Comparison of ENCODE assay signal across 36 cellular contexts in genomic region chr4:91631335-91631734, GRCh38.
"Had no signal": no experiment of that assay in that cellular context is flagged by ENCODE, and none has a peak within 500 bp of the region (broad histone marks: within the 10 kb centered on the region; RNA-seq: fewer than 3 reads in every experiment).

No MANE protein-coding gene starts in this region.

- H3K27ac Mint-ChIP-seq: activated CD4-positive, alpha-beta memory T cell treated with anti-CD3 and anti-CD28 coated beads for 36 hours; activated CD4-positive, alpha-beta T cell treated with anti-CD3 and anti-CD28 coated beads for 36 hours; activated CD8-positive, alpha-beta T cell treated with anti-CD3 and anti-CD28 coated beads for 36 hours; activated naive CD4-positive, alpha-beta T cell treated with anti-CD3 and anti-CD28 coated beads for 36 hours; activated naive CD4-positive, alpha-beta T cell treated with anti-CD3 and anti-CD28 coated beads, Interleukin-2, amount 50 U/mL, for 72 hours; activated naive CD8-positive, alpha-beta T cell treated with anti-CD3 and anti-CD28 coated beads for 36 hours; activated T-cell treated with anti-CD3 and anti-CD28 coated beads, Interleukin-2, amount 50 U/mL, for 72 hours; activated T-helper 1 cell treated with anti-CD3 and anti-CD28 coated beads, Interleukin-12 subunit alpha, Interleukin-12 subunit beta, Interleukin-2, Interleukin-4 antibody, amounts not matched to agents 30 ng/mL and 10 ng/mL and 1 ng/mL, durations not matched to agents 14 hours and 24 hours and 36 hours; activated T-helper 17 cell treated with anti-CD3 and anti-CD28 coated beads, Interleukin-2, amount 50 U/mL, for 72 hours; T-helper 1 cell treated with Interleukin-12 subunit alpha and Interleukin-12 subunit beta and Interleukin-4 antibody, amounts not matched to agents 30 μg/mL and 1 μg/mL, for 36 hours; T-helper 2 cell treated with Interferon-gamma antibody and Interleukin-4, amounts not matched to agents 5 μg/mL and 100 μg/mL, for 36 hours had no signal

- DNase-seq: activated CD4-positive, alpha-beta memory T cell treated with anti-CD3 and anti-CD28 coated beads for 36 hours; activated CD4-positive, alpha-beta T cell treated with anti-CD3 and anti-CD28 coated beads for 1 hour; activated CD4-positive, alpha-beta T cell treated with anti-CD3 and anti-CD28 coated beads for 36 hours; activated CD4-positive, alpha-beta T cell treated with anti-CD3 and anti-CD28 coated beads for 48 hours; activated CD4-positive, alpha-beta T cell treated with anti-CD3 and anti-CD28 coated beads, Interleukin-2, amount 50 U/mL, for 1 hour; activated CD4-positive, alpha-beta T cell treated with anti-CD3 and anti-CD28 coated beads, Interleukin-2, amount 50 U/mL, for 4 hours; activated CD4-positive, CD25-positive, alpha-beta regulatory T cell; activated CD8-positive, alpha-beta memory T cell treated with anti-CD3 and anti-CD28 coated beads, Interleukin-2, amount 50 U/mL, for 4 hours; activated CD8-positive, alpha-beta T cell treated with anti-CD3 and anti-CD28 coated beads for 36 hours; activated effector memory CD4-positive, alpha-beta T cell treated with anti-CD3 and anti-CD28 coated beads, Interleukin-2, amount 50 U/mL, for 16 hours; activated gamma-delta T cell treated with Interleukin-2 at 50 U/mL for 16 hours; activated naive CD4-positive, alpha-beta T cell; activated naive CD4-positive, alpha-beta T cell treated with anti-CD3 and anti-CD28 coated beads for 36 hours; activated naive CD4-positive, alpha-beta T cell treated with anti-CD3 and anti-CD28 coated beads, Interleukin-2, amount 50 U/mL, for 16 hours; activated naive CD8-positive, alpha-beta T cell treated with anti-CD3 and anti-CD28 coated beads for 36 hours; activated T-cell treated with anti-CD3 and anti-CD28 coated beads for 4 hours; activated T-cell treated with anti-CD3 and anti-CD28 coated beads, Interleukin-2, amount 50 U/mL, for 1 hour; activated T-cell treated with anti-CD3 and anti-CD28 coated beads, Interleukin-2, amount 50 U/mL, for 4 hours; activated T-cell treated with anti-CD3 and anti-CD28 coated beads, Interleukin-2, amount 50 U/mL, for 72 hours; adrenal gland; amniotic stem cell; aorta; body of pancreas; brain microvascular endothelial cell; central memory CD4-positive, alpha-beta T cell; T-helper 1 cell; T-helper 2 cell; T-helper 9 cell had no signal

- H3K36me3 ChIP-seq: adrenal gland, brain microvascular endothelial cell, breast epithelium had no signal

- H3K9me3 ChIP-seq: adrenal gland, body of pancreas had no signal

- H3K4me1 ChIP-seq: adrenal gland, body of pancreas, breast epithelium had no signal

- H3K4me1 Mint-ChIP-seq: activated CD4-positive, alpha-beta T cell treated with anti-CD3 and anti-CD28 coated beads for 36 hours; activated naive CD8-positive, alpha-beta T cell treated with anti-CD3 and anti-CD28 coated beads for 36 hours; activated T-helper 17 cell treated with anti-CD3 and anti-CD28 coated beads, Interleukin-2, amount 50 U/mL, for 72 hours had no signal

- H3K36me3 Mint-ChIP-seq: activated CD4-positive, alpha-beta memory T cell treated with anti-CD3 and anti-CD28 coated beads for 36 hours had no signal

- ATAC-seq: activated CD4-positive, alpha-beta T cell treated with anti-CD3 and anti-CD28 coated beads for 36 hours; activated CD4-positive, CD25-positive, alpha-beta regulatory T cell treated with anti-CD3 and anti-CD28 coated beads, Interleukin-2, amount 50 U/mL, for 24 hours; activated CD8-positive, alpha-beta T cell treated with anti-CD3 and anti-CD28 coated beads for 36 hours; activated naive CD4-positive, alpha-beta T cell treated with anti-CD3 and anti-CD28 coated beads, Interleukin-2, amount 50 U/mL, for 72 hours; activated T-cell treated with anti-CD3 and anti-CD28 coated beads, Interleukin-2, amount 50 U/mL, for 4 hours; activated T-cell treated with anti-CD3 and anti-CD28 coated beads, Interleukin-2, amount 50 U/mL, for 72 hours; activated T-helper 17 cell treated with anti-CD3 and anti-CD28 coated beads, Interleukin-2, amount 50 U/mL, for 72 hours; body of pancreas had no signal

- H3K4me3 Mint-ChIP-seq: activated CD4-positive, alpha-beta memory T cell treated with anti-CD3 and anti-CD28 coated beads for 36 hours; activated CD4-positive, alpha-beta T cell treated with anti-CD3 and anti-CD28 coated beads for 36 hours; activated CD8-positive, alpha-beta T cell treated with anti-CD3 and anti-CD28 coated beads for 36 hours; activated naive CD4-positive, alpha-beta T cell treated with anti-CD3 and anti-CD28 coated beads for 36 hours; activated naive CD8-positive, alpha-beta T cell treated with anti-CD3 and anti-CD28 coated beads for 36 hours; activated T-cell treated with anti-CD3 and anti-CD28 coated beads, Interleukin-2, amount 50 U/mL, for 4 hours; activated T-cell treated with anti-CD3 and anti-CD28 coated beads, Interleukin-2, amount 50 U/mL, for 72 hours; activated T-helper 1 cell treated with anti-CD3 and anti-CD28 coated beads, Interleukin-12 subunit alpha, Interleukin-12 subunit beta, Interleukin-2, Interleukin-4 antibody, amounts not matched to agents 30 ng/mL and 10 ng/mL and 1 ng/mL, durations not matched to agents 14 hours and 24 hours and 36 hours; activated T-helper 17 cell treated with anti-CD3 and anti-CD28 coated beads, Interleukin-2, amount 50 U/mL, for 72 hours; T-helper 1 cell treated with Interleukin-12 subunit alpha and Interleukin-12 subunit beta and Interleukin-4 antibody, amounts not matched to agents 30 μg/mL and 1 μg/mL, for 36 hours; T-helper 2 cell treated with Interferon-gamma antibody and Interleukin-4, amounts not matched to agents 5 μg/mL and 100 μg/mL, for 36 hours had no signal

- H3K27ac ChIP-seq: adrenal gland, body of pancreas, brain microvascular endothelial cell, breast epithelium, VCaP had no signal

- H3K27me3 ChIP-seq: adrenal gland, body of pancreas, brain microvascular endothelial cell, breast epithelium had no signal

- H3K4me3 ChIP-seq: adrenal gland, body of pancreas, breast epithelium had no signal

- H3K27me3 Mint-ChIP-seq: activated CD4-positive, alpha-beta memory T cell treated with anti-CD3 and anti-CD28 coated beads for 36 hours; activated CD4-positive, alpha-beta T cell treated with anti-CD3 and anti-CD28 coated beads for 36 hours; activated CD8-positive, alpha-beta T cell treated with anti-CD3 and anti-CD28 coated beads for 36 hours; activated naive CD8-positive, alpha-beta T cell treated with anti-CD3 and anti-CD28 coated beads for 36 hours; activated T-helper 17 cell treated with anti-CD3 and anti-CD28 coated beads, Interleukin-2, amount 50 U/mL, for 72 hours had no signal
